8 cellular contexts compared by ENCODE assay signal in genomic region chr15:66251790-66252355, GRCh38. TPM values are rescaled to one million over a fixed set of nuclear protein-coding genes. Genes with fewer than 3 reads are reported as not detected.
DNase-seq lines count a peak whose midpoint lies in the region; ATAC-seq and TF ChIP-seq lines count a peak whose summit lies in the region.

No MANE protein-coding gene starts in this region.

- H3K9me3 Mint-ChIP-seq in stimulated activated effector memory CD8-positive, alpha-beta T cell treated with anti-CD3 and anti-CD28 coated beads, Interleukin-12 subunit alpha, Interleukin-12 subunit beta, amount 100 ng/mL, for 72 hours = no peaks in the 10 kb centered on the region

- peak overlapping the region; percentile 66 for H3K4me3 Mint-ChIP-seq in stimulated activated effector memory CD8-positive, alpha-beta T cell treated with anti-CD3 and anti-CD28 coated beads, Interleukin-12 subunit alpha, Interleukin-12 subunit beta, amount 100 ng/mL, for 72 hours

- H3K79me2 ChIP-seq in SK-N-SH (ENCODE audit: insufficient read depth) (no peaks in the 10 kb centered on the region), PC-9 (ENCODE audit: low read depth) (no peaks in the 10 kb centered on the region)

- H2AFZ ChIP-seq in SK-N-SH (ENCODE audit: low read depth) = no peak overlapping the region
- H2AFZ ChIP-seq in PC-9 = no peak overlapping the region

- DNase-seq in SK-N-SH (no peak), PC-9 (no peak), right cardiac atrium (no peak), lower leg skin (ENCODE audit: low spot score in 2 of 2) (no peak), body of pancreas (no peak), mucosa of descending colon (no peak)
- peak in 1 of 2 donors; percentile 52 for DNase-seq in stimulated activated effector memory CD8-positive, alpha-beta T cell treated with anti-CD3 and anti-CD28 coated beads, Interleukin-12 subunit alpha, Interleukin-12 subunit beta, amount 100 ng/mL, for 72 hours (ENCODE audit: low spot score in 2 of 2)

- TF ChIP-seq CTCF in SK-N-SH (IDR thresholded peaks at IDR 0.05) (no peak), PC-9 (conservative IDR thresholded peaks at IDR 0.05) (no peak), lower leg skin (IDR thresholded peaks at IDR 0.05) (no peak), body of pancreas (IDR thresholded peaks at IDR 0.05) (no peak), mucosa of descending colon (IDR thresholded peaks at IDR 0.05) (no peak)

- intact Hi-C loops in PC-9 (cut with micrococcal nuclease; ENCODE audit: unreplicated experiment) = no loop called here
- intact Hi-C loops in right cardiac atrium (cut with DNase I) = loop anchor here in 1 of 4 donors (10.0 kb wide), 1 partner anchor 63 kb away; no protein-coding TSS in a partner anchor
- intact Hi-C loops in lower leg skin (cut with DNase I; ENCODE audit: low total_unique reads) = no loop called here
- intact Hi-C loops in body of pancreas (cut with DNase I) = no loop called here
- intact Hi-C loops in mucosa of descending colon (cut with DNase I, micrococcal nuclease) = no loop called here

- H3K27ac ChIP-seq in SK-N-SH (ENCODE audit: low read depth in 2 of 2, low read length in 1 of 2) = no peak overlapping the region
- H3K27ac ChIP-seq in PC-9 = no peak overlapping the region
- H3K27ac ChIP-seq in right cardiac atrium (ENCODE audit: low read length) = no peak overlapping the region
- H3K27ac ChIP-seq in body of pancreas = no peak overlapping the region

- H3K4me1 ChIP-seq in SK-N-SH (ENCODE audit: control insufficient read depth in 1 of 2, insufficient read depth in 2 of 2, low read depth in 1 of 2, low read length in 1 of 2) (peaks cover 0 to 8% of the 10 kb centered on the region in 2 experiments; a peak in 1 of 4 replicates), PC-9 (replicated peaks; ENCODE audit: insufficient read depth) (no peaks in the 10 kb centered on the region), right cardiac atrium (ENCODE audit: control insufficient read depth, insufficient read depth, low read length) (peaks cover 2% of the 10 kb centered on the region), body of pancreas (peaks cover 25% of the 10 kb centered on the region), mucosa of descending colon (ENCODE audit: low read depth) (peaks cover 26% of the 10 kb centered on the region)

- no peaks in the 10 kb centered on the region for H3K9me3 ChIP-seq in SK-N-SH
- no peaks in the 10 kb centered on the region for H3K9me3 ChIP-seq in PC-9 (ENCODE audit: insufficient read depth, low read depth)
- no peaks in the 10 kb centered on the region for H3K9me3 ChIP-seq in right cardiac atrium (ENCODE audit: control insufficient read depth, low read length)
- H3K9me3 ChIP-seq in body of pancreas = no peaks in the 10 kb centered on the region
- H3K9me3 ChIP-seq in mucosa of descending colon = no peaks in the 10 kb centered on the region

- POLR2A ChIA-PET in SK-N-SH (lab: Yijun Ruan, JAX) (no interaction called here), PC-9 (lab: Charles Lee; ENCODE audit: unreplicated experiment) (no interaction called here)

- no peak overlapping the region for H3K9ac ChIP-seq in SK-N-SH

- H3K36me3 ChIP-seq in SK-N-SH (replicated peaks in 1 of 2; ENCODE audit: control insufficient read depth in 1 of 2, insufficient read depth in 2 of 2, low read length in 1 of 2) (no peaks in the 10 kb centered on the region), PC-9 (ENCODE audit: low read depth) (no peaks in the 10 kb centered on the region), body of pancreas (replicated peaks in 1 of 2; ENCODE audit: insufficient read depth in 1 of 2, low read depth in 2 of 2) (no peaks in the 10 kb centered on the region), mucosa of descending colon (ENCODE audit: low read depth) (no peaks in the 10 kb centered on the region)

- no peaks in the 10 kb centered on the region for H3K36me3 Mint-ChIP-seq in stimulated activated effector memory CD8-positive, alpha-beta T cell treated with anti-CD3 and anti-CD28 coated beads, Interleukin-12 subunit alpha, Interleukin-12 subunit beta, amount 100 ng/mL, for 72 hours

- peak overlapping the region; percentile 92; the same call in 1 of the 2 replicates for H3K4me2 ChIP-seq in SK-N-SH
- H3K4me2 ChIP-seq in PC-9 = peak overlapping the region; percentile 97

- H4K20me1 ChIP-seq in SK-N-SH (ENCODE audit: insufficient read depth) = no peaks in the 10 kb centered on the region
- no peaks in the 10 kb centered on the region for H4K20me1 ChIP-seq in PC-9 (ENCODE audit: insufficient read depth)

- TF ChIP-seq RAD21 in SK-N-SH (IDR thresholded peaks at IDR 0.05; ENCODE audit: low read length) = no peak

- no peak for TF ChIP-seq EP300 in SK-N-SH (IDR thresholded peaks at IDR 0.05; ENCODE audit: borderline replicate concordance in 1 of 2, low read depth in 1 of 2, low read length in 1 of 2)

- WGBS in SK-N-SH (ENCODE audit: low lambda C conversion rate) = 46% methylated on average over 12 of the region's 41 CpGs
- WGBS in right cardiac atrium = 7% methylated on average over 41 of the region's 41 CpGs
- WGBS in lower leg skin, 2 donors = 7 to 29% methylated on average over 9 to 40 of the region's 41 CpGs
- 15 to 40% methylated on average over 10 to 21 of the region's 41 CpGs for WGBS in body of pancreas, 2 donors

- ATAC-seq in SK-N-SH treated with all-trans-retinoic acid at 6 μM for 48 hours (no peak), right cardiac atrium (no peak), body of pancreas (no peak), mucosa of descending colon (no peak)
- no peak for ATAC-seq in stimulated activated effector memory CD8-positive, alpha-beta T cell treated with anti-CD3 and anti-CD28 coated beads, Interleukin-12 subunit alpha, Interleukin-12 subunit beta, amount 100 ng/mL, for 72 hours

- H3K27me3 ChIP-seq in SK-N-SH (ENCODE audit: insufficient read depth) (peaks cover 72% of the 10 kb centered on the region), PC-9 (ENCODE audit: insufficient read depth, low read depth) (peaks cover 49% of the 10 kb centered on the region), right cardiac atrium (ENCODE audit: control insufficient read depth, insufficient read depth) (no peaks in the 10 kb centered on the region), body of pancreas (peaks cover 0 to 16% of the 10 kb centered on the region in 2 donors)

- H3K9me2 ChIP-seq in SK-N-SH (no peaks in the 10 kb centered on the region), PC-9 (ENCODE audit: insufficient read depth) (no peaks in the 10 kb centered on the region)

- CTCF ChIA-PET in SK-N-SH (lab: Yijun Ruan, JAX) = interaction anchor here (0.7 to 2.9 kb wide), 17 partner anchors 8 to 334 kb away, joined by 3 to 10 read pairs (median 4); no protein-coding TSS in a partner anchor
- CTCF ChIA-PET in PC-9 (lab: Charles Lee) = interaction anchor here (0.5 to 0.6 kb wide), 2 partner anchors 103 to 139 kb away, joined by 3 to 8 read pairs; no protein-coding TSS in a partner anchor

- TF ChIP-seq POLR2A in lower leg skin (IDR thresholded peaks at IDR 0.05) = no peak
- TF ChIP-seq POLR2A in body of pancreas (IDR thresholded peaks at IDR 0.05) = no peak

- H3K4me1 Mint-ChIP-seq in stimulated activated effector memory CD8-positive, alpha-beta T cell treated with anti-CD3 and anti-CD28 coated beads, Interleukin-12 subunit alpha, Interleukin-12 subunit beta, amount 100 ng/mL, for 72 hours = peaks cover 26% of the 10 kb centered on the region

- H3K27ac Mint-ChIP-seq in stimulated activated effector memory CD8-positive, alpha-beta T cell treated with anti-CD3 and anti-CD28 coated beads, Interleukin-12 subunit alpha, Interleukin-12 subunit beta, amount 100 ng/mL, for 72 hours = no peak overlapping the region

- BruUV-seq in PC-9 (replicated peaks; lab: Mats Ljungman, UMichigan) = no TSS peak

- H3K4me3 ChIP-seq in SK-N-SH (ENCODE audit: low read depth in 2 of 2, low read length in 1 of 2) (peak overlapping the region; percentile 49 to 58; a peak in 3 of 4 replicates), PC-9 (no peak overlapping the region), right cardiac atrium (ENCODE audit: low read length) (peak overlapping the region; percentile 40), lower leg skin (ENCODE audit: low read depth, poor library complexity, severe bottlenecking) (no peak overlapping the region), body of pancreas (no peak overlapping the region), mucosa of descending colon (no peak overlapping the region)

- H3F3A ChIP-seq in SK-N-SH (replicated peaks; ENCODE audit: insufficient read depth) = no peaks in the 10 kb centered on the region
- no peaks in the 10 kb centered on the region for H3F3A ChIP-seq in PC-9 (ENCODE audit: insufficient read depth, low read depth)

TF ChIP-seq in SK-N-SH, 30 proteins besides CTCF, POLR2A, EP300 and RAD21 (continues in another document):
- TF ChIP-seq USF1 (IDR thresholded peaks at IDR 0.05; ENCODE audit: borderline replicate concordance, low read depth) = no peak

TF ChIP-seq in SK-N-SH treated with all-trans-retinoic acid at 6 μM for 48 hours, 23 proteins besides CTCF, POLR2A, EP300 and RAD21 (continues in another document):
- TF ChIP-seq GLIS3 (CRISPR knock-in tag; IDR thresholded peaks at IDR 0.05) = no peak
- no peak for TF ChIP-seq SNAI2 (CRISPR knock-in tag; IDR thresholded peaks at IDR 0.05)

RNA-seq across cellular contexts. Expression of gene MEGF11, which starts 1.7 kb away (rescaled TPM):
- polyA plus RNA-seq in SK-N-SH (2012; rRNA removed) = 0.03 TPM in 1 of 2 replicates, not detected in the other
- polyA plus RNA-seq in SK-N-SH (2012; cell fraction: cytosol; rRNA removed) = 0.01 and 0.04 TPM in 2 replicates
- 0.07 and 0.14 TPM in 2 replicates for polyA plus RNA-seq in SK-N-SH (2012; cell fraction: nucleus; rRNA removed)
- not detected in 2 replicates for total RNA-seq in PC-9 (2021)
- under 1 TPM in 2 of 4 donors, not detected in 2; 0.08 to 0.11 TPM for total RNA-seq in right cardiac atrium
- polyA plus RNA-seq in right cardiac atrium = 0.11 TPM
- 10 to 100 TPM in 1 of 4 donors, 1 to 10 TPM in 2, under 1 TPM in 1; 0.97 to 10.6 (median 4.0) TPM for total RNA-seq in lower leg skin
- total RNA-seq in body of pancreas = not detected
- total RNA-seq in mucosa of descending colon = under 1 TPM; 0.12 to 0.29 (median 0.19) TPM

RNA-seq across cellular contexts. Expression of gene DIS3L, which starts 41.5 kb away (rescaled TPM):
- polyA plus RNA-seq in SK-N-SH (2012; rRNA removed) = 11.5 and 14.9 TPM in 2 replicates
- 14.2 and 15.7 TPM in 2 replicates for polyA plus RNA-seq in SK-N-SH (2012; cell fraction: cytosol; rRNA removed)
- polyA plus RNA-seq in SK-N-SH (2012; cell fraction: nucleus; rRNA removed) = 11.0 and 18.3 TPM in 2 replicates
- 27.7 and 31.2 TPM in 2 replicates for total RNA-seq in PC-9 (2021)
- total RNA-seq in right cardiac atrium = 10 to 100 TPM; 37.7 to 45.2 (median 42.6) TPM
- polyA plus RNA-seq in right cardiac atrium = 21.2 TPM
- total RNA-seq in lower leg skin = 10 to 100 TPM; 12.9 to 19.7 (median 17.1) TPM
- 10 to 100 TPM; 17.5 to 17.9 TPM for total RNA-seq in body of pancreas
- 10 to 100 TPM; 15.5 to 31.9 (median 23.9) TPM for total RNA-seq in mucosa of descending colon

Comparison
In these comparisons a context has a peak if more than half of its experiments do, and no peak if none do; other contexts are left out.
1. H3K4me3 ChIP-seq: peak in SK-N-SH (2 of 2) and right cardiac atrium (single experiment); none in PC-9 (single experiment), lower leg skin (single experiment), body of pancreas (0 of 2) and mucosa of descending colon (single experiment).